8 cellular contexts compared by ENCODE assay signal in genomic region chr19:55354698-55355212, GRCh38. TPM values are rescaled to one million over a fixed set of nuclear protein-coding genes. Genes with fewer than 3 reads are reported as not detected.
DNase-seq lines count a peak whose midpoint lies in the region; TF ChIP-seq lines count a peak whose summit lies in the region.

A gene with protein sequence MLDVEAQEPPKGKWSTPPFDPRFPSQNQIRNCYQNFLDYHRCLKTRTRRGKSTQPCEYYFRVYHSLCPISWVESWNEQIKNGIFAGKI (minus strand): TSS chr19:55354719. CDS start chr19:55354521, 198 bp downstream.

- no peak within 1 kb of the TSS for H2AFZ ChIP-seq in neural cell (ENCODE audit: low read depth, low read length)

- H3K4me1 ChIP-seq in BE2C = no peaks in the 10 kb centered on the region; the same call in 1 of the 2 replicates
- peaks cover 21% of the 10 kb centered on the region for H3K4me1 ChIP-seq in effector memory CD4-positive, alpha-beta T cell (ENCODE audit: control insufficient read depth, insufficient read depth, low read length, poor library complexity, severe bottlenecking)

- H3K9ac ChIP-seq in neural cell (ENCODE audit: low read length) = peak within 1 kb of the TSS; percentile 41

- TF ChIP-seq RAD21 in neural cell (conservative IDR thresholded peaks at IDR 0.05) = no peak

- no peaks in the 10 kb centered on the region for H3K9me3 ChIP-seq in BE2C
- H3K9me3 ChIP-seq in effector memory CD4-positive, alpha-beta T cell (ENCODE audit: control insufficient read depth, low read length) = no peaks in the 10 kb centered on the region
- H3K9me3 ChIP-seq in neural cell (ENCODE audit: low read length) = no peaks in the 10 kb centered on the region

- H4K20me1 ChIP-seq in neural cell (ENCODE audit: insufficient read depth) = no peaks in the 10 kb centered on the region

- H3K27me3 ChIP-seq in BE2C = peaks cover 42% of the 10 kb centered on the region
- H3K27me3 ChIP-seq in effector memory CD4-positive, alpha-beta T cell (replicated peaks; ENCODE audit: control insufficient read depth, insufficient read depth, low read length, poor library complexity, severe bottlenecking) = peaks cover 21% of the 10 kb centered on the region
- peaks cover 54% of the 10 kb centered on the region for H3K27me3 ChIP-seq in neural cell (ENCODE audit: insufficient read depth, low read depth, low read length)

- no peak for TF ChIP-seq EP300 in neural cell (conservative IDR thresholded peaks at IDR 0.05; ENCODE audit: poor library complexity, severe bottlenecking)

- no peak for DNase-seq in BE2C
- peak; percentile 45 for DNase-seq in NCI-H226
- DNase-seq in effector memory CD4-positive, alpha-beta T cell = no peak
- DNase-seq in NCI-H2227 treated with DMSO at 0.1 percent for 48 hours (lab: John Stamatoyannopoulos, UW) = no peak
- no peak for DNase-seq in HK-2 (ENCODE audit: unreplicated experiment)
- DNase-seq in activated gamma-delta T cell (lab: John Stamatoyannopoulos, UW) = no peak
- no peak for DNase-seq in SW 1271 (lab: John Stamatoyannopoulos, UW)

- H3K4me3 ChIP-seq in BE2C (ENCODE audit: low read depth, low read length) = peak within 1 kb of the TSS; percentile 39
- H3K4me3 ChIP-seq in effector memory CD4-positive, alpha-beta T cell (ENCODE audit: insufficient read depth, low read depth, low read length, poor library complexity, severe bottlenecking) = peak within 1 kb of the TSS; percentile 52
- H3K4me3 ChIP-seq in neural cell (ENCODE audit: low read length) = peak within 1 kb of the TSS; percentile 71

- TF ChIP-seq CTCF in BE2C (IDR thresholded peaks at IDR 0.05; ENCODE audit: low read depth, low read length) (no peak), neural cell (IDR thresholded peaks at IDR 0.05; ENCODE audit: poor library complexity, severe bottlenecking) (no peak)

- H3K27ac ChIP-seq in effector memory CD4-positive, alpha-beta T cell (ENCODE audit: insufficient read depth, low read length, poor library complexity, severe bottlenecking) = no peak within 1 kb of the TSS
- no peak within 1 kb of the TSS for H3K27ac ChIP-seq in neural cell (ENCODE audit: low read length)

- H3K36me3 ChIP-seq in BE2C (no peaks in the 10 kb centered on the region), neural cell (ENCODE audit: insufficient read depth, low read length) (no peaks in the 10 kb centered on the region)
- no peaks in the 10 kb centered on the region for H3K36me3 ChIP-seq in effector memory CD4-positive, alpha-beta T cell (ENCODE audit: control insufficient read depth, insufficient read depth, low read length)

- no peaks in the 10 kb centered on the region for H3K9me2 ChIP-seq in neural cell (ENCODE audit: insufficient read depth, low read length)

- peak within 1 kb of the TSS; percentile 81 for H3K4me2 ChIP-seq in neural cell (ENCODE audit: low read length)

- no peaks in the 10 kb centered on the region for H3F3A ChIP-seq in neural cell (ENCODE audit: insufficient read depth, low read length, poor library complexity, severe bottlenecking)

- no peaks in the 10 kb centered on the region for H3K79me2 ChIP-seq in neural cell (replicated peaks; ENCODE audit: insufficient read depth, low read length)

TF ChIP-seq in neural cell, 6 proteins besides CTCF, POLR2A, EP300 and RAD21:
- no peak for TF ChIP-seq TAF1 (IDR thresholded peaks at IDR 0.05; ENCODE audit: low read depth)
- TF ChIP-seq POLR2AphosphoS5 (IDR thresholded peaks at IDR 0.05) = no peak
- no peak for TF ChIP-seq EZH2 (IDR thresholded peaks at IDR 0.05; ENCODE audit: borderline replicate concordance, insufficient read depth, low read length, poor library complexity, severe bottlenecking)
- TF ChIP-seq, protein P1, sequence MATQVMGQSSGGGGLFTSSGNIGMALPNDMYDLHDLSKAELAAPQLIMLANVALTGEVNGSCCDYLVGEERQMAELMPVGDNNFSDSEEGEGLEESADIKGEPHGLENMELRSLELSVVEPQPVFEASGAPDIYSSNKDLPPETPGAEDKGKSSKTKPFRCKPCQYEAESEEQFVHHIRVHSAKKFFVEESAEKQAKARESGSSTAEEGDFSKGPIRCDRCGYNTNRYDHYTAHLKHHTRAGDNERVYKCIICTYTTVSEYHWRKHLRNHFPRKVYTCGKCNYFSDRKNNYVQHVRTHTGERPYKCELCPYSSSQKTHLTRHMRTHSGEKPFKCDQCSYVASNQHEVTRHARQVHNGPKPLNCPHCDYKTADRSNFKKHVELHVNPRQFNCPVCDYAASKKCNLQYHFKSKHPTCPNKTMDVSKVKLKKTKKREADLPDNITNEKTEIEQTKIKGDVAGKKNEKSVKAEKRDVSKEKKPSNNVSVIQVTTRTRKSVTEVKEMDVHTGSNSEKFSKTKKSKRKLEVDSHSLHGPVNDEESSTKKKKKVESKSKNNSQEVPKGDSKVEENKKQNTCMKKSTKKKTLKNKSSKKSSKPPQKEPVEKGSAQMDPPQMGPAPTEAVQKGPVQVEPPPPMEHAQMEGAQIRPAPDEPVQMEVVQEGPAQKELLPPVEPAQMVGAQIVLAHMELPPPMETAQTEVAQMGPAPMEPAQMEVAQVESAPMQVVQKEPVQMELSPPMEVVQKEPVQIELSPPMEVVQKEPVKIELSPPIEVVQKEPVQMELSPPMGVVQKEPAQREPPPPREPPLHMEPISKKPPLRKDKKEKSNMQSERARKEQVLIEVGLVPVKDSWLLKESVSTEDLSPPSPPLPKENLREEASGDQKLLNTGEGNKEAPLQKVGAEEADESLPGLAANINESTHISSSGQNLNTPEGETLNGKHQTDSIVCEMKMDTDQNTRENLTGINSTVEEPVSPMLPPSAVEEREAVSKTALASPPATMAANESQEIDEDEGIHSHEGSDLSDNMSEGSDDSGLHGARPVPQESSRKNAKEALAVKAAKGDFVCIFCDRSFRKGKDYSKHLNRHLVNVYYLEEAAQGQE (IDR thresholded peaks at IDR 0.05; ENCODE audit: borderline replicate concordance) = no peak
- no peak for TF ChIP-seq SMC3 (conservative IDR thresholded peaks at IDR 0.05; ENCODE audit: poor library complexity)
- no peak for TF ChIP-seq MXI1 (conservative IDR thresholded peaks at IDR 0.05; ENCODE audit: poor library complexity, severe bottlenecking)

RNA-seq across cellular contexts. Expression of the gene that starts here (rescaled TPM):
- polyA plus RNA-seq in BE2C (2012; ENCODE audit: insufficient read depth, insufficient read length, low read depth) = not detected
- polyA plus RNA-seq in neural cell = 0.17 TPM in 1 of 2 replicates, not detected in the other
- polyA minus RNA-seq in neural cell = not detected in 2 replicates
